34 cellular contexts compared by ENCODE assay signal in genomic region chr20:56519551-56519950, GRCh38. TPM values are rescaled to one million over a fixed set of nuclear protein-coding genes. Genes with fewer than 3 reads are reported as not detected.
"Had no signal": no experiment of that assay in that cellular context is flagged by ENCODE, and none has a peak within 500 bp of the region (broad histone marks: within the 10 kb centered on the region; RNA-seq: fewer than 3 reads in every experiment).

No MANE protein-coding gene starts in this region.

- H3K27me3 ChIP-seq: adrenal gland, body of pancreas, brain microvascular endothelial cell, breast epithelium had no signal

- H3K4me3 Mint-ChIP-seq: activated B cell treated with CpG ODN at 0.5 μM for 24 hours; activated CD4-positive, alpha-beta memory T cell treated with anti-CD3 and anti-CD28 coated beads for 36 hours; activated CD4-positive, alpha-beta T cell treated with anti-CD3 and anti-CD28 coated beads, Interleukin-2, amount 10 ng/mL, durations not matched to agents 24 days and 14 days; activated CD8-positive, alpha-beta T cell treated with anti-CD3 and anti-CD28 coated beads for 36 hours; activated naive CD4-positive, alpha-beta T cell treated with anti-CD3 and anti-CD28 coated beads for 36 hours; activated naive CD8-positive, alpha-beta T cell treated with anti-CD3 and anti-CD28 coated beads for 36 hours; activated T-cell treated with anti-CD3 and anti-CD28 coated beads, Interleukin-2, amount 50 U/mL, for 4 hours; activated T-cell treated with anti-CD3 and anti-CD28 coated beads, Interleukin-2, amount 50 U/mL, for 72 hours; activated T-helper 1 cell treated with anti-CD3 and anti-CD28 coated beads, Interleukin-12 subunit alpha, Interleukin-12 subunit beta, Interleukin-2, Interleukin-4 antibody, amounts not matched to agents 30 ng/mL and 10 ng/mL and 1 ng/mL, durations not matched to agents 14 hours and 24 hours and 36 hours; activated T-helper 17 cell treated with anti-CD3 and anti-CD28 coated beads, Interleukin-2, amount 50 U/mL, for 72 hours; T-helper 17 cell had no signal

- H3K4me1 ChIP-seq: adrenal gland, body of pancreas, breast epithelium had no signal

- H3K27ac Mint-ChIP-seq: activated B cell treated with CpG ODN at 0.5 μM for 24 hours; activated CD4-positive, alpha-beta memory T cell treated with anti-CD3 and anti-CD28 coated beads for 36 hours; activated CD4-positive, alpha-beta T cell treated with anti-CD3 and anti-CD28 coated beads, Interleukin-2, amount 10 ng/mL, durations not matched to agents 24 days and 14 days; activated CD8-positive, alpha-beta T cell treated with anti-CD3 and anti-CD28 coated beads for 36 hours; activated naive CD4-positive, alpha-beta T cell treated with anti-CD3 and anti-CD28 coated beads for 36 hours; activated naive CD4-positive, alpha-beta T cell treated with anti-CD3 and anti-CD28 coated beads, Interleukin-2, amount 50 U/mL, for 72 hours; activated naive CD8-positive, alpha-beta T cell treated with anti-CD3 and anti-CD28 coated beads for 36 hours; activated T-cell treated with anti-CD3 and anti-CD28 coated beads, Interleukin-2, amount 50 U/mL, for 72 hours; activated T-helper 1 cell treated with anti-CD3 and anti-CD28 coated beads, Interleukin-12 subunit alpha, Interleukin-12 subunit beta, Interleukin-2, Interleukin-4 antibody, amounts not matched to agents 30 ng/mL and 10 ng/mL and 1 ng/mL, durations not matched to agents 14 hours and 24 hours and 36 hours; activated T-helper 17 cell treated with anti-CD3 and anti-CD28 coated beads, Interleukin-2, amount 50 U/mL, for 72 hours; T-cell; T-helper 17 cell had no signal

- ATAC-seq: activated CD8-positive, alpha-beta T cell treated with anti-CD3 and anti-CD28 coated beads for 36 hours; activated naive CD4-positive, alpha-beta T cell treated with anti-CD3 and anti-CD28 coated beads, Interleukin-2, amount 50 U/mL, for 72 hours; activated T-cell treated with anti-CD3 and anti-CD28 coated beads, Interleukin-2, amount 50 U/mL, for 4 hours; activated T-cell treated with anti-CD3 and anti-CD28 coated beads, Interleukin-2, amount 50 U/mL, for 72 hours; activated T-helper 17 cell treated with anti-CD3 and anti-CD28 coated beads, Interleukin-2, amount 50 U/mL, for 72 hours; body of pancreas; T-cell; T-helper 17 cell had no signal

- H3K4me3 ChIP-seq: adrenal gland, body of pancreas, breast epithelium had no signal

- H3K27me3 Mint-ChIP-seq: activated B cell treated with CpG ODN at 0.5 μM for 24 hours; activated CD4-positive, alpha-beta memory T cell treated with anti-CD3 and anti-CD28 coated beads for 36 hours; activated CD4-positive, alpha-beta T cell treated with anti-CD3 and anti-CD28 coated beads, Interleukin-2, amount 10 ng/mL, durations not matched to agents 24 days and 14 days; activated CD8-positive, alpha-beta T cell treated with anti-CD3 and anti-CD28 coated beads for 36 hours; activated naive CD8-positive, alpha-beta T cell treated with anti-CD3 and anti-CD28 coated beads for 36 hours; activated T-helper 17 cell treated with anti-CD3 and anti-CD28 coated beads, Interleukin-2, amount 50 U/mL, for 72 hours; T-cell; T-helper 17 cell had no signal

- DNase-seq: activated B cell treated with CpG ODN at 0.5 μM for 24 hours; activated CD4-positive, alpha-beta memory T cell treated with anti-CD3 and anti-CD28 coated beads for 36 hours; activated CD4-positive, alpha-beta T cell treated with anti-CD3 and anti-CD28 coated beads for 4 hours; activated CD4-positive, alpha-beta T cell treated with anti-CD3 and anti-CD28 coated beads, Interleukin-2, amount 10 ng/mL, durations not matched to agents 24 days and 14 days; activated CD4-positive, alpha-beta T cell treated with anti-CD3 and anti-CD28 coated beads, Interleukin-2, amount 50 U/mL, for 1 hour; activated CD4-positive, alpha-beta T cell treated with anti-CD3 and anti-CD28 coated beads, Interleukin-2, amount 50 U/mL, for 4 hours; activated CD4-positive, CD25-positive, alpha-beta regulatory T cell treated with anti-CD3 and anti-CD28 coated beads, Interleukin-2, amount 50 U/mL, for 72 hours; activated CD8-positive, alpha-beta memory T cell treated with anti-CD3 and anti-CD28 coated beads, Interleukin-2, amount 50 U/mL, for 4 hours; activated CD8-positive, alpha-beta T cell treated with anti-CD3 and anti-CD28 coated beads for 36 hours; activated effector memory CD4-positive, alpha-beta T cell treated with anti-CD3 and anti-CD28 coated beads, Interleukin-2, amount 50 U/mL, for 16 hours; activated gamma-delta T cell treated with Interleukin-2 at 50 U/mL for 16 hours; activated naive CD4-positive, alpha-beta T cell; activated naive CD4-positive, alpha-beta T cell treated with anti-CD3 and anti-CD28 coated beads for 36 hours; activated naive CD4-positive, alpha-beta T cell treated with anti-CD3 and anti-CD28 coated beads, Interleukin-2, amount 50 U/mL, for 16 hours; activated naive CD8-positive, alpha-beta T cell treated with anti-CD3 and anti-CD28 coated beads for 36 hours; activated T-cell treated with anti-CD3 and anti-CD28 coated beads for 4 hours; activated T-cell treated with anti-CD3 and anti-CD28 coated beads, Interleukin-2, amount 50 U/mL, for 1 hour; activated T-cell treated with anti-CD3 and anti-CD28 coated beads, Interleukin-2, amount 50 U/mL, for 4 hours; activated T-cell treated with anti-CD3 and anti-CD28 coated beads, Interleukin-2, amount 50 U/mL, for 72 hours; adrenal gland; amniotic stem cell; aorta; body of pancreas; brain microvascular endothelial cell; central memory CD4-positive, alpha-beta T cell; T-cell; T-helper 17 cell had no signal

- H3K27ac ChIP-seq: adrenal gland, body of pancreas, brain microvascular endothelial cell, breast epithelium, VCaP had no signal

- H3K4me1 Mint-ChIP-seq: activated B cell treated with CpG ODN at 0.5 μM for 24 hours; activated naive CD8-positive, alpha-beta T cell treated with anti-CD3 and anti-CD28 coated beads for 36 hours had no signal

RNA-seq across cellular contexts. Expression of gene FAM209A, which starts 5.0 kb away (rescaled TPM):
- total RNA-seq: body of pancreas, cardiac septum had no signal

RNA-seq across cellular contexts. Expression of gene FAM209B, which starts 13.5 kb away (rescaled TPM):
- total RNA-seq: astrocyte, body of pancreas, breast epithelium, cardiac septum had no signal
